13 cellular contexts compared by ENCODE assay signal in the genomic region with DNA sequence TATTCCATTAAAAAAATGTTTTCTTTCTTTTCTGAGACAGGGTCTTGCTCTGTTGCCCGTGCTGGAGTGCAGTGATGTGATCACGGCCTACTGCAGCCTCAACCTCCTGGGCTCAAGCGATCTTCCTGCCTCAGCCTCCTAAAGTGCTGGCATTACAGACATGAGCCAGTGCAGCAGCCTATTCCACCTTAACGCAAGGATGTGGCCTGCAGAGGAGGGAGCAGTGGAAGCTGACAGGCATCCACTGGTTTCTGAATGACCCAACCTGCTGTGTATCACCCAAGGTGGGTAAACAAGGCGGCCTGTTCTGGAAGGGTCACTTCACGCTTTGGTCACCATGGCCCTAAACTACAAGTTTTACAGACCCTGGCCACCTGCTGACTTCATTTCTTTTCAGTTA.
A peak's percentile ranks its signal among the peaks of the same experiment; 100 is the strongest.
DNase-seq lines count a peak whose midpoint lies in the region; ATAC-seq, FAIRE-seq and TF ChIP-seq lines count a peak whose summit lies in the region.
"Had no signal": no experiment of that assay in that cellular context is flagged by ENCODE, and none has a peak within 500 bp of the region (broad histone marks: within the 10 kb centered on the region; RNA-seq: fewer than 3 reads in every experiment).

No MANE protein-coding gene starts in this region.

- H3K27ac ChIP-seq in right atrium auricular region (peak overlapping the region; percentile 80 to 81), kidney (ENCODE audit: low read depth in 2 of 2, low read length in 2 of 2) (no peak overlapping the region)
- H3K27ac ChIP-seq in BLaER1 treated with 17β-estradiol and CSF1 and Interleukin-3, amounts not matched to agents 10 nM and 100 nM, result peak overlapping the region in 1 of 11 experiments; percentile 24; a peak in 1 of 22 replicates

- DNase-seq in right atrium auricular region (ENCODE audit: low spot score) (no peak), left cardiac atrium (no peak), kidney (peak; percentile 14), activated gamma-delta T cell treated with Interleukin-2 at 50 U/mL for 16 hours (no peak)
- no peak for DNase-seq in effector CD8-positive, alpha-beta T cell (lab: John Stamatoyannopoulos, UW)
- DNase-seq: Calu3; CD4-positive, alpha-beta T cell; DMS 273 treated with DMSO at 0.1 percent for 48 hours; H7 had no signal

- no peaks in the 10 kb centered on the region for H3K27me3 ChIP-seq in right atrium auricular region
- H3K27me3 ChIP-seq in BLaER1 treated with 17β-estradiol and CSF1 and Interleukin-3, amounts not matched to agents 10 nM and 100 nM, result peaks cover 0 to 15% (median 0%) of the 10 kb centered on the region in 11 experiments; a peak in 5 of 22 replicates

- FAIRE-seq in kidney (lab: Jason Lieb, UNC), result no peak
- FAIRE-seq: GM12878, GM18507 had no signal

- H3K9ac ChIP-seq in BLaER1 treated with 17β-estradiol and CSF1 and Interleukin-3, amounts not matched to agents 10 nM and 100 nM, result peak overlapping the region in 2 of 11 experiments; percentile 17 to 37; a peak in 3 of 22 replicates
- H3K9ac ChIP-seq in kidney (ENCODE audit: low read length in 2 of 2), result no peak overlapping the region

- H3K9me3 ChIP-seq in right atrium auricular region (no peaks in the 10 kb centered on the region), kidney (ENCODE audit: control insufficient read depth in 1 of 2, low read length in 2 of 2) (no peaks in the 10 kb centered on the region)
- no peaks in the 10 kb centered on the region for H3K9me3 ChIP-seq in BLaER1 treated with 17β-estradiol and CSF1 and Interleukin-3, amounts not matched to agents 10 nM and 100 nM (replicated peaks in 1 of 11)

- peaks cover 0 to 28% (median 0%) of the 10 kb centered on the region in 11 experiments; a peak in 3 of 22 replicates for H4K20me1 ChIP-seq in BLaER1 treated with 17β-estradiol and CSF1 and Interleukin-3, amounts not matched to agents 10 nM and 100 nM

- intact Hi-C loops in left cardiac atrium (cut with DNase I) (no loop called here), kidney (cut with DNase I) (no loop called here)

- no peak overlapping the region for H3K4me3 ChIP-seq in right atrium auricular region
- H3K4me3 ChIP-seq in BLaER1 treated with 17β-estradiol and CSF1 and Interleukin-3, amounts not matched to agents 10 nM and 100 nM, result no peak overlapping the region
- H3K4me3 ChIP-seq in kidney (ENCODE audit: low read length in 2 of 2), result no peak overlapping the region
- H3K4me3 ChIP-seq: GM12878, GM23338 had no signal

- no peak for ATAC-seq in left cardiac atrium
- ATAC-seq: GM12878, GM23338 had no signal

- H3K4me1 ChIP-seq in right atrium auricular region (peaks cover 0 to 33% of the 10 kb centered on the region in 2 donors), kidney (ENCODE audit: control insufficient read depth in 1 of 2, insufficient read depth in 1 of 2, low read depth in 1 of 2, low read length in 2 of 2) (peaks cover 0 to 2% of the 10 kb centered on the region in 2 donors)
- peaks cover 40 to 100% (median 94%) of the 10 kb centered on the region in 10 experiments for H3K4me1 ChIP-seq in BLaER1 treated with 17β-estradiol and CSF1 and Interleukin-3, amounts not matched to agents 10 nM and 100 nM

- H3K36me3 ChIP-seq in right atrium auricular region (peaks cover 13% of the 10 kb centered on the region), kidney (ENCODE audit: control insufficient read depth in 1 of 2, insufficient read depth in 2 of 2, low read length in 2 of 2) (peaks cover 3 to 4% of the 10 kb centered on the region in 2 donors)
- peaks cover 0 to 34% (median 9%) of the 10 kb centered on the region in 11 experiments; a peak in 11 of 22 replicates for H3K36me3 ChIP-seq in BLaER1 treated with 17β-estradiol and CSF1 and Interleukin-3, amounts not matched to agents 10 nM and 100 nM

- TF ChIP-seq CTCF in right atrium auricular region (IDR thresholded peaks at IDR 0.05) (no peak), kidney (IDR thresholded peaks at IDR 0.05; ENCODE audit: borderline replicate concordance, extremely low read depth, insufficient read depth) (no peak)

- peak overlapping the region in 7 of 11 experiments; percentile 28 to 99 (median 95); a peak in 13 of 22 replicates for H3K4me2 ChIP-seq in BLaER1 treated with 17β-estradiol and CSF1 and Interleukin-3, amounts not matched to agents 10 nM and 100 nM
- H3K4me2 ChIP-seq: GM23338 had no signal

Comparison
In these comparisons a context has a peak if more than half of its experiments do, and no peak if none do; other contexts are left out.
1. H3K27ac ChIP-seq: peak in right atrium auricular region (2 of 2); none in kidney (0 of 2).